In the genomic region with DNA sequence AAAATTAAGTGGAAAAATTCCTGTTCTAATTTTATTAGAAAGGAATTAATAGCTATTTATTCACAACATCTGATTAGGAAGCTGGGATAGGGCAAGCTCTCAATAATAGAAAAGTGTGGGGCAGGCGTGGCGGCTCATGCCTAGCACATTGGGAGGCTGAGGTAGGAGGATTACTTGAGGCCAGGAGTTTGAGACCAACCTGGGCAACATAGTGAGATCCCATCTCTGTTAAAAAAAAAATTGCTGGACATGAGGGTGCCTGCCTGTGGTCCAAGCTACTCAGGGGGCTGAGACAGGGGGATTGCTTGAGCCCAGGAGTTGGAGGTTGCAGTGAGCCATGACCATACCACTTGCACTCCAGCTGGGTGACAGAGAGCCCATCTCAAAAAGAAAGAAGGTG, we compare ENCODE assay signal across 17 cellular contexts.
A peak's percentile ranks its signal among the peaks of the same experiment; 100 is the strongest.
DNase-seq lines count a peak whose midpoint lies in the region; ATAC-seq and TF ChIP-seq lines count a peak whose summit lies in the region.
"Had no signal": no experiment of that assay in that cellular context is flagged by ENCODE, and none has a peak within 500 bp of the region (broad histone marks: within the 10 kb centered on the region; RNA-seq: fewer than 3 reads in every experiment).

No MANE protein-coding gene starts in this region.

- H3K4me3 Mint-ChIP-seq in natural killer cell treated with Interleukin-12 subunit alpha and Interleukin-12 subunit beta and Interleukin-15 and Interleukin-18, amount 100 ng/mL, for 72 hours: peak overlapping the region; percentile 69
- H3K4me3 Mint-ChIP-seq in natural killer cell: no peak overlapping the region
- H3K4me3 Mint-ChIP-seq in stimulated activated memory B cell treated with anti-CD40 and anti-IgM and Interleukin-4, amounts not matched to agents 10 μg/mL and 1 μg/mL and 100 μg/mL, for 72 hours: no peak overlapping the region
- H3K4me3 Mint-ChIP-seq in CD8-positive, alpha-beta T cell: no peak overlapping the region
- H3K4me3 Mint-ChIP-seq: GM23338 had no signal

- H3K27me3 ChIP-seq in CD8-positive, alpha-beta T cell (ENCODE audit: insufficient read depth, low read length): no peaks in the 10 kb centered on the region
- H3K27me3 ChIP-seq: BLaER1 had no signal

- intact Hi-C loops in natural killer cell (cut with micrococcal nuclease): no loop called here
- intact Hi-C loops in CD8-positive, alpha-beta T cell (cut with DNase I, micrococcal nuclease): no loop called here

- CTCF ChIA-PET in CD8-positive, alpha-beta T cell (lab: Charles Lee): no interaction called here

- no peaks in the 10 kb centered on the region for H3K36me3 Mint-ChIP-seq in natural killer cell treated with Interleukin-12 subunit alpha and Interleukin-12 subunit beta and Interleukin-15 and Interleukin-18, amount 100 ng/mL, for 72 hours
- no peaks in the 10 kb centered on the region for H3K36me3 Mint-ChIP-seq in natural killer cell
- H3K36me3 Mint-ChIP-seq in stimulated activated memory B cell treated with anti-CD40 and anti-IgM and Interleukin-4, amounts not matched to agents 10 μg/mL and 1 μg/mL and 100 μg/mL, for 72 hours: peaks cover 12% of the 10 kb centered on the region
- H3K36me3 Mint-ChIP-seq in CD8-positive, alpha-beta T cell: no peaks in the 10 kb centered on the region

- TF ChIP-seq CTCF in natural killer cell (IDR thresholded peaks at IDR 0.05): no peak
- TF ChIP-seq CTCF in CD8-positive, alpha-beta T cell (IDR thresholded peaks at IDR 0.05): no peak

- no peak overlapping the region for H3K4me3 ChIP-seq in CD8-positive, alpha-beta T cell (ENCODE audit: low read depth, low read length)
- H3K4me3 ChIP-seq: BLaER1, GM12878, GM23338 had no signal

- H3K4me1 ChIP-seq in CD8-positive, alpha-beta T cell (ENCODE audit: insufficient read depth, low read length): peaks cover 25% of the 10 kb centered on the region

- no peaks in the 10 kb centered on the region for H3K9me3 Mint-ChIP-seq in natural killer cell treated with Interleukin-12 subunit alpha and Interleukin-12 subunit beta and Interleukin-15 and Interleukin-18, amount 100 ng/mL, for 72 hours
- no peaks in the 10 kb centered on the region for H3K9me3 Mint-ChIP-seq in natural killer cell
- H3K9me3 Mint-ChIP-seq in stimulated activated memory B cell treated with anti-CD40 and anti-IgM and Interleukin-4, amounts not matched to agents 10 μg/mL and 1 μg/mL and 100 μg/mL, for 72 hours: no peaks in the 10 kb centered on the region
- H3K9me3 Mint-ChIP-seq in CD8-positive, alpha-beta T cell: no peaks in the 10 kb centered on the region
- H3K9me3 Mint-ChIP-seq: GM23338 had no signal

- H3K27ac Mint-ChIP-seq in natural killer cell treated with Interleukin-12 subunit alpha and Interleukin-12 subunit beta and Interleukin-15 and Interleukin-18, amount 100 ng/mL, for 72 hours: peak overlapping the region in 1 of 2 donors; percentile 50
- no peak overlapping the region for H3K27ac Mint-ChIP-seq in natural killer cell
- peak overlapping the region; percentile 9 for H3K27ac Mint-ChIP-seq in stimulated activated memory B cell treated with anti-CD40 and anti-IgM and Interleukin-4, amounts not matched to agents 10 μg/mL and 1 μg/mL and 100 μg/mL, for 72 hours
- no peak overlapping the region for H3K27ac Mint-ChIP-seq in CD8-positive, alpha-beta T cell
- H3K27ac Mint-ChIP-seq: GM23338 had no signal

- peak overlapping the region; percentile 36 for H3K27ac ChIP-seq in caudate nucleus (ENCODE audit: low read depth, low read length)
- H3K27ac ChIP-seq in CD8-positive, alpha-beta T cell (ENCODE audit: low read depth, low read length): no peak overlapping the region
- H3K27ac ChIP-seq: BLaER1 had no signal

- H3K9me3 ChIP-seq in CD8-positive, alpha-beta T cell (ENCODE audit: low read length): no peaks in the 10 kb centered on the region

- POLR2A ChIA-PET in CD8-positive, alpha-beta T cell (lab: Charles Lee): no interaction called here

- H3K36me3 ChIP-seq in CD8-positive, alpha-beta T cell (ENCODE audit: insufficient read depth, low read length): no peaks in the 10 kb centered on the region

- ATAC-seq in natural killer cell treated with Interleukin-12 subunit alpha and Interleukin-12 subunit beta and Interleukin-15 and Interleukin-18, amount 100 ng/mL, for 72 hours: no peak
- ATAC-seq in natural killer cell (no peak), HG02938 (IDR thresholded peaks at IDR 0.05; ENCODE audit: unreplicated experiment) (no peak)
- no peak for ATAC-seq in stimulated activated memory B cell treated with anti-CD40 and anti-IgM and Interleukin-4, amounts not matched to agents 10 μg/mL and 1 μg/mL and 100 μg/mL, for 72 hours
- ATAC-seq in CD8-positive, alpha-beta T cell: no peak
- ATAC-seq: GM23338 had no signal

- H3K27me3 Mint-ChIP-seq in natural killer cell treated with Interleukin-12 subunit alpha and Interleukin-12 subunit beta and Interleukin-15 and Interleukin-18, amount 100 ng/mL, for 72 hours: no peaks in the 10 kb centered on the region
- H3K27me3 Mint-ChIP-seq in natural killer cell (ENCODE audit: low read depth in 2 of 2): no peaks in the 10 kb centered on the region
- no peaks in the 10 kb centered on the region for H3K27me3 Mint-ChIP-seq in stimulated activated memory B cell treated with anti-CD40 and anti-IgM and Interleukin-4, amounts not matched to agents 10 μg/mL and 1 μg/mL and 100 μg/mL, for 72 hours
- no peaks in the 10 kb centered on the region for H3K27me3 Mint-ChIP-seq in CD8-positive, alpha-beta T cell (ENCODE audit: low read depth)
- H3K27me3 Mint-ChIP-seq: IgD-negative memory B cell had no signal

- no peak for DNase-seq in natural killer cell treated with Interleukin-12 subunit alpha and Interleukin-12 subunit beta and Interleukin-15 and Interleukin-18, amount 100 ng/mL, for 72 hours (ENCODE audit: low spot score)
- DNase-seq in natural killer cell (no peak), caudate nucleus (lab: John Stamatoyannopoulos, UW) (no peak)
- no peak for DNase-seq in stimulated activated CD8-positive, alpha-beta memory T cell treated with anti-CD3 and anti-CD28 coated beads, Interleukin-4, amount 100 ng/mL, for 48 hours
- DNase-seq in CD8-positive, alpha-beta T cell: no peak
- DNase-seq: 8988T, AML-193, Calu3, DMS 273 treated with DMSO at 0.1 percent for 48 hours, DMS79, H7 had no signal

- peaks cover 38 to 42% of the 10 kb centered on the region in 2 donors for H3K4me1 Mint-ChIP-seq in natural killer cell treated with Interleukin-12 subunit alpha and Interleukin-12 subunit beta and Interleukin-15 and Interleukin-18, amount 100 ng/mL, for 72 hours (ENCODE audit: low read depth in 2 of 2)
- H3K4me1 Mint-ChIP-seq in natural killer cell: peaks cover 46 to 63% of the 10 kb centered on the region in 2 donors
- H3K4me1 Mint-ChIP-seq in stimulated activated memory B cell treated with anti-CD40 and anti-IgM and Interleukin-4, amounts not matched to agents 10 μg/mL and 1 μg/mL and 100 μg/mL, for 72 hours: peaks cover 72% of the 10 kb centered on the region
- H3K4me1 Mint-ChIP-seq in CD8-positive, alpha-beta T cell (ENCODE audit: low read depth): peaks cover 69% of the 10 kb centered on the region
